ENCODE assay signal across 8 cellular contexts in the genomic region with DNA sequence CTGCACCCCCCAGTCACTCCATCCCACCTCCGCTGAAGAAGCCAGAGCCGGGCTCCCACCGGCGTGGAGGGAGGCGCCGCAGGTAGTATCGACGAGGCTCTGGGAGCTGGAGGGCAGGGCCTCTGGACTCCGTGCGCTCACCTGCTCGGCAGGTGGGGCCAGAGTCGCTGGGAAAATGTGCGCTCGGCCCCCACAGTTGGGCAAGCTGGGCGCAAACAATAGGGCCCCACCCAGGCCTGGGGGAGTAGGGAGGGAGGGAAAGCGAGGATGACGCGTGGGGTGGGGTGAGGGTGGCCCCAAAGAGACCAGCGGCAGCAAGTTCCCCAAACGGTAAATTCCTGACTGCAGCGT. TPM values are rescaled to one million over a fixed set of nuclear protein-coding genes. Genes with fewer than 3 reads are reported as not detected.
A peak's percentile ranks its signal among the peaks of the same experiment; 100 is the strongest.
DNase-seq lines count a peak whose midpoint lies in the region; ATAC-seq and TF ChIP-seq lines count a peak whose summit lies in the region.

No MANE protein-coding gene starts in this region.

- WGBS in aorta, 2 donors: 1% methylated on average over 20 to 21 of the region's 21 CpGs

- peak; percentile 83 for DNase-seq in NB4 (ENCODE audit: low read depth)
- DNase-seq in caudate nucleus (lab: John Stamatoyannopoulos, UW): no peak
- peak in 1 of 2 donors; percentile 37 for DNase-seq in memory B cell (ENCODE audit: low spot score in 2 of 2)
- no peak for DNase-seq in aorta
- no peak for DNase-seq in GM13976 (ENCODE audit: low spot score)
- DNase-seq in D341Med (ENCODE audit: low spot score): no peak

- peak overlapping the region; percentile 74 for H3K4me3 Mint-ChIP-seq in memory B cell

- peak overlapping the region; percentile 85 for H3K27ac ChIP-seq in C4-2B
- H3K27ac ChIP-seq in caudate nucleus (ENCODE audit: low read depth, low read length): peak overlapping the region; percentile 69
- no peak overlapping the region for H3K27ac ChIP-seq in aorta (ENCODE audit: low read depth in 1 of 2, low read length in 2 of 2)

- H3K27ac Mint-ChIP-seq in memory B cell: no peak overlapping the region

- intact Hi-C loops in aorta (cut with DNase I): no loop called here

- H3K9me3 ChIP-seq in aorta (ENCODE audit: control insufficient read depth, low read length): no peaks in the 10 kb centered on the region

- TF ChIP-seq POLR2A in NB4 (IDR thresholded peaks at IDR 0.05; ENCODE audit: extremely low read depth, insufficient read length): no peak

- H3K36me3 ChIP-seq in aorta (ENCODE audit: control insufficient read depth in 1 of 2, insufficient read depth in 2 of 2, low read length in 1 of 2): no peaks in the 10 kb centered on the region

- H3K36me3 Mint-ChIP-seq in memory B cell: no peaks in the 10 kb centered on the region

- TF ChIP-seq CTCF in C4-2B (conservative IDR thresholded peaks at IDR 0.05) (no peak), NB4 (IDR thresholded peaks at IDR 0.05; ENCODE audit: low read depth, low read length) (no peak), GM13976 (IDR thresholded peaks at IDR 0.05; ENCODE audit: borderline replicate concordance, control extremely low read depth, extremely low read depth, insufficient read depth, missing control alignments) (no peak)

- no peaks in the 10 kb centered on the region for H3K9me3 Mint-ChIP-seq in memory B cell

- H3K27me3 Mint-ChIP-seq in memory B cell: peaks cover 15% of the 10 kb centered on the region

- peaks cover 15% of the 10 kb centered on the region for H3K4me1 Mint-ChIP-seq in memory B cell

- peak; percentile 3 for ATAC-seq in memory B cell (ENCODE audit: low read depth)
- ATAC-seq in aorta (ENCODE audit: low FRiP score): peak; percentile 24
- ATAC-seq in HG02852 (IDR thresholded peaks at IDR 0.05; ENCODE audit: unreplicated experiment): no peak

- peaks cover 0 to 6% of the 10 kb centered on the region in 2 donors for H3K4me1 ChIP-seq in aorta (ENCODE audit: control insufficient read depth in 1 of 2, insufficient read depth in 2 of 2, low read length in 2 of 2)

- H3K27me3 ChIP-seq in aorta (ENCODE audit: control insufficient read depth in 1 of 2, insufficient read depth in 2 of 2, low read length in 1 of 2): no peaks in the 10 kb centered on the region

- in situ Hi-C loops in GM13976 (cut with MboI; ENCODE audit: low sequenced_read_pairs, unreplicated experiment): no loop called here

- peak overlapping the region; percentile 66 for H3K4me3 ChIP-seq in NB4 (ENCODE audit: low read depth, low read length)
- peak overlapping the region; percentile 31 to 51 for H3K4me3 ChIP-seq in aorta (ENCODE audit: low read length in 2 of 2)

RNA-seq across cellular contexts. Expression of a gene that starts 0.7 kb away (rescaled TPM):
- total RNA-seq in aorta: 10 to 100 TPM; 35.7 to 41.0 TPM
- 10 to 100 TPM; 48.3 to 64.3 TPM for polyA plus RNA-seq in aorta

RNA-seq across cellular contexts. Expression of a gene that starts 25.9 kb away (rescaled TPM):
- 10 to 100 TPM; 14.4 to 19.6 TPM for total RNA-seq in aorta
- 10 to 100 TPM; 10.5 to 15.1 TPM for polyA plus RNA-seq in aorta

RNA-seq across cellular contexts. Expression of a gene that starts 27.0 kb away (rescaled TPM):
- total RNA-seq in aorta: 100 to 1,000 TPM; 140 to 172 TPM
- 100 to 1,000 TPM in 1 of 2 donors, 10 to 100 TPM in 1; 70.5 to 260 TPM for polyA plus RNA-seq in aorta

RNA-seq across cellular contexts. Expression of a gene that starts 50.2 kb away (rescaled TPM):
- total RNA-seq in aorta: 10 to 100 TPM; 43.5 to 64.3 TPM
- 100 to 1,000 TPM; 100 to 155 TPM for polyA plus RNA-seq in aorta

RNA-seq across cellular contexts. Expression of a gene that starts 51.4 kb away (rescaled TPM):
- under 1 TPM in 1 of 2 donors, not detected in 1; 0.06 TPM for total RNA-seq in aorta
- not detected for polyA plus RNA-seq in aorta

Comparison
In these comparisons a context has a peak if more than half of its experiments do, and no peak if none do; other contexts are left out.
1. H3K27ac ChIP-seq: peak in C4-2B (single experiment) and caudate nucleus (single experiment); none in aorta (0 of 2).